10 cellular contexts compared by ENCODE assay signal in the genomic region with DNA sequence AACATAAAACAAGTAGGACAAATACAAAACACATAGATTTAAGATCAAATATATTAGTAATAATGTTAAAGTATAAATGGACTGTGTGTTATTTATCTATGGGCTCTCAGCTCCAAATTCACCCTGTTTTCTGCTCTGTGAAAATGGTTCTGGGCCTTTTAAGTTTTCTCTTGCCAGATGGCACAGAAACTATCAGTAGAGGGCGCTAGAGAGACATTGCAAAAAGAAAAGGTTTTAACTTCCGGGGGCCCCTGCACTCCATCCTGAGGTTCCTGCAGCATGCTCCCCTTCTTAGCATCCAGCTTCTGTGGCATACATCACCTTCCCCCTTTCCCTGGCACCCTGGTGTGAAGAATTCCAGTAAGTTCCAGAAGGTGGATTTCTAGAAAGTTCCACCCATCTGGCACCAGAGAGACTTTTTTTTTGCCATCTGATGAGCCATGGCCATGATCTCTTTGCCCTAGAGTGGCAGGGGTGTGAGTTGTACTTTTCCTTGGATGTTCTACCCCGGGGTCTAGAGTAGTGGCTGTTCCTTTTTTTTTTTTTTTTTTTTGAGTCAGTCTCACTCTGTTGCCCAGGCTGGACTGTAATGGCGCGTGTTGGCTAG. TPM values are rescaled to one million over a fixed set of nuclear protein-coding genes. Genes with fewer than 3 reads are reported as not detected.
DNase-seq lines count a peak whose midpoint lies in the region; ATAC-seq and TF ChIP-seq lines count a peak whose summit lies in the region.
"Had no signal": no experiment of that assay in that cellular context is flagged by ENCODE, and none has a peak within 500 bp of the region (broad histone marks: within the 10 kb centered on the region; RNA-seq: fewer than 3 reads in every experiment).

No MANE protein-coding gene starts in this region.

- CTCF ChIA-PET in OCI-LY7 (lab: Charles Lee; ENCODE audit: unreplicated experiment) = no interaction called here

- H3K9me2 ChIP-seq in OCI-LY7 (ENCODE audit: insufficient read depth, low read length) = no peaks in the 10 kb centered on the region

- ATAC-seq in HG03342 (IDR thresholded peaks at IDR 0.05; ENCODE audit: unreplicated experiment) = no peak
- ATAC-seq: right cardiac atrium had no signal

- H4K20me1 ChIP-seq in OCI-LY7 (ENCODE audit: insufficient read depth, low read length) = no peaks in the 10 kb centered on the region

- no peak overlapping the region for H3K4me2 ChIP-seq in OCI-LY7 (ENCODE audit: low read length)

- POLR2A ChIA-PET in OCI-LY7 (lab: Charles Lee) = interaction anchor here (0.6 to 0.7 kb wide), 2 partner anchors 58 to 385 kb away, joined by 4 to 7 read pairs; no protein-coding TSS in a partner anchor

- H3K4me3 ChIP-seq in AG09309 (ENCODE audit: control insufficient read depth, low read depth, low read length) = no peak overlapping the region
- H3K4me3 ChIP-seq in GM12865 (ENCODE audit: low read depth, low read length) = no peak overlapping the region
- no peak overlapping the region for H3K4me3 ChIP-seq in OCI-LY7 (ENCODE audit: low read depth, low read length, poor library complexity, severe bottlenecking)
- H3K4me3 ChIP-seq in fibroblast of pulmonary artery (replicated peaks; ENCODE audit: low read depth, low read length) = no peak overlapping the region

- peaks cover 6% of the 10 kb centered on the region for H3K9me3 ChIP-seq in OCI-LY7 (ENCODE audit: low read length)

- BruUV-seq in OCI-LY7 (replicated peaks; lab: Mats Ljungman, UMichigan) = no TSS peak

- DNase-seq in AG09309 (ENCODE audit: low read depth) (no peak), GM12865 (ENCODE audit: low read depth) (peak; percentile 75), OCI-LY7 (ENCODE audit: low spot score) (peak; percentile 61), fibroblast of pulmonary artery (ENCODE audit: low read depth) (peak; percentile 20), DMS79 (lab: John Stamatoyannopoulos, UW) (no peak), AG08396 (ENCODE audit: low spot score) (no peak)
- DNase-seq in activated naive CD4-positive, alpha-beta T cell (lab: John Stamatoyannopoulos, UW) = no peak
- DNase-seq: activated CD4-positive, CD25-positive, alpha-beta regulatory T cell treated with anti-CD3 and anti-CD28 coated beads, Interleukin-2, amount 50 U/mL, for 72 hours; right cardiac atrium had no signal

- H3K4me1 ChIP-seq in OCI-LY7 (ENCODE audit: insufficient read depth, low read length, poor library complexity, severe bottlenecking) = peaks cover 10% of the 10 kb centered on the region

- H2AFZ ChIP-seq in OCI-LY7 (ENCODE audit: low read length) = no peak overlapping the region

- H3K27ac ChIP-seq in OCI-LY7 (ENCODE audit: low read depth, low read length, poor library complexity, severe bottlenecking) = no peak overlapping the region

- intact Hi-C loops in OCI-LY7 (cut with micrococcal nuclease; ENCODE audit: unreplicated experiment) = no loop called here

- no peaks in the 10 kb centered on the region for H3K36me3 ChIP-seq in OCI-LY7 (ENCODE audit: insufficient read depth, low read length)

- peak; percentile 40 for TF ChIP-seq CTCF in AG09309 (IDR thresholded peaks at IDR 0.05; ENCODE audit: control insufficient read depth, insufficient read depth, low read depth, low read length, missing control alignments)
- peak; percentile 68 for TF ChIP-seq CTCF in GM12865 (IDR thresholded peaks at IDR 0.05; ENCODE audit: insufficient read depth, low read depth, low read length, missing control alignments)
- TF ChIP-seq CTCF in OCI-LY7 (conservative IDR thresholded peaks at IDR 0.05; ENCODE audit: low read length) = peak; percentile 82
- peak; percentile 44 for TF ChIP-seq CTCF in fibroblast of pulmonary artery (IDR thresholded peaks at IDR 0.05; ENCODE audit: low read length, missing control alignments)

- H3K79me2 ChIP-seq in OCI-LY7 (ENCODE audit: insufficient read depth, low read depth, low read length) = no peaks in the 10 kb centered on the region

RNA-seq across cellular contexts. Expression of a gene that starts 29.3 kb away (rescaled TPM):
- total RNA-seq in OCI-LY7 (2014; rRNA removed; shearing (Covaris generic)) = 25.7 and 29.7 TPM in 2 replicates
- 56.0 and 68.5 TPM in 2 replicates for total RNA-seq in OCI-LY7 (2022)

RNA-seq across cellular contexts. Expression of a gene that starts 29.4 kb away (rescaled TPM):
- total RNA-seq in OCI-LY7 (2014; rRNA removed; shearing (Covaris generic)) = 97.6 and 115 TPM in 2 replicates
- 90.2 and 95.3 TPM in 2 replicates for total RNA-seq in OCI-LY7 (2022)

RNA-seq across cellular contexts. Expression of a gene that starts 58.6 kb away (rescaled TPM):
- total RNA-seq in OCI-LY7 (2014; rRNA removed; shearing (Covaris generic)) = 13.7 and 16.2 TPM in 2 replicates
- total RNA-seq in OCI-LY7 (2022) = 32.9 and 43.6 TPM in 2 replicates

Comparison
In these comparisons a context has a peak if more than half of its experiments do, and no peak if none do; other contexts are left out.
1. DNase-seq: peak in GM12865 (single experiment), OCI-LY7 (single experiment) and fibroblast of pulmonary artery (single experiment); none in AG09309 (single experiment), DMS79 (single experiment), activated naive CD4-positive, alpha-beta T cell (0 of 4) and AG08396 (single experiment).
2. Peak in every context shown above with its lines, with median percentiles within 50 percentile points of each other: CTCF ChIP-seq.